1 cellular context compared by ENCODE assay signal in the genomic region with DNA sequence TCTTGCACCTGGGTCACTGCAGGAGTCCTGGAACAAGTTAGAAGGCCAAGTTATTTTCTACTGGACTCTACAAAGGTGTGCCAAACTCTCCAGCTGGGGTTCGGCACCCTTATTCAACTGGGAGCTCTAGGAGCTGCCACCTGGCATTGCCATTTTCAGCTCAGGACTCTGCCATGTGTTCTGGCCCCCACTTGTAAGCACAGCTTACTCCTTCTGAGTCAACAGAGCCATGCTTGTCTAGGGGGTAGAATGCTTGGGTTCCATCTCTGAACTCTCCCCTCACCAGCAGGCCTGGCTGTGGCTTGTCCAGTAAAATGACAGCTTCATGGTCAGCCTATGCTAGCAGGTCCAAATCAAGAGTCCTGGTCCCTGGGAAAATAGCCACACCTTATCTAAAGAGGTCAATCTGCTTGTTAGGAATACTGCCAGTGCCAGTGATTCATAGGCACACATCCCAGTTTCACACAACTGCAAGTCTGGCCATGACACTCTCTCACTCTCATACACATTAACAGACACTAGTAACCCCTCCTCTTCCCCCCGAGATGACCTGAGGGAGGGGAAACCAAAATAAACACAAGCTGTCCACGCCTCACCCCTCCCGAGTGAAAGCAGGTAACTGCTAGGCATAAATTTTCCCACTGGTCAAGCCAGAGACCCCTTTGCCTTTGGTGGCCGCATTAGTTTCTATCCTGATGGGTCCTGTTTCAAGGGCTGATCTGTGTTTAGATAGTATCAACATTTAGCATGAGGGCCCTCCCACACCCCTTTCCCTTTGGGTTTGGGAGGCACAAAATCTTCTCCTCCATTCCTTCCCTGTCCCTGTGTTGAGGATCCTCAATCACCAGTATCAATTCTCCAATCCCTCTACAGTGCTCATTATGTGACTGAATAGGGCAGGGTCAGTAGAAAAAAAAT.
TF ChIP-seq lines count a peak whose summit lies in the region.

No MANE protein-coding gene starts in this region.

TF ChIP-seq in HepG2, 621 proteins besides CTCF, POLR2A, EP300 and RAD21 (continued from another document and continues in another):
- no peak for TF ChIP-seq E2F1 (CRISPR knock-in tag; IDR thresholded peaks at IDR 0.05)
- TF ChIP-seq ZNF549 (CRISPR knock-in tag; IDR thresholded peaks at IDR 0.05): no peak
- 0 out of 2 replicates have a peak, but pooled peaks have one; percentile 58 for TF ChIP-seq ZNF619 (CRISPR knock-in tag; IDR thresholded peaks at IDR 0.05)
- no peak for TF ChIP-seq ISX (CRISPR knock-in tag; conservative IDR thresholded peaks at IDR 0.05)
- no peak for TF ChIP-seq SMARCE1 (IDR thresholded peaks at IDR 0.05; ENCODE audit: borderline replicate concordance)
- TF ChIP-seq PHB2 (IDR thresholded peaks at IDR 0.05; ENCODE audit: partially characterized antibody): no peak
- no peak for TF ChIP-seq DZIP1 (CRISPR knock-in tag; IDR thresholded peaks at IDR 0.05)
- TF ChIP-seq, protein P1, sequence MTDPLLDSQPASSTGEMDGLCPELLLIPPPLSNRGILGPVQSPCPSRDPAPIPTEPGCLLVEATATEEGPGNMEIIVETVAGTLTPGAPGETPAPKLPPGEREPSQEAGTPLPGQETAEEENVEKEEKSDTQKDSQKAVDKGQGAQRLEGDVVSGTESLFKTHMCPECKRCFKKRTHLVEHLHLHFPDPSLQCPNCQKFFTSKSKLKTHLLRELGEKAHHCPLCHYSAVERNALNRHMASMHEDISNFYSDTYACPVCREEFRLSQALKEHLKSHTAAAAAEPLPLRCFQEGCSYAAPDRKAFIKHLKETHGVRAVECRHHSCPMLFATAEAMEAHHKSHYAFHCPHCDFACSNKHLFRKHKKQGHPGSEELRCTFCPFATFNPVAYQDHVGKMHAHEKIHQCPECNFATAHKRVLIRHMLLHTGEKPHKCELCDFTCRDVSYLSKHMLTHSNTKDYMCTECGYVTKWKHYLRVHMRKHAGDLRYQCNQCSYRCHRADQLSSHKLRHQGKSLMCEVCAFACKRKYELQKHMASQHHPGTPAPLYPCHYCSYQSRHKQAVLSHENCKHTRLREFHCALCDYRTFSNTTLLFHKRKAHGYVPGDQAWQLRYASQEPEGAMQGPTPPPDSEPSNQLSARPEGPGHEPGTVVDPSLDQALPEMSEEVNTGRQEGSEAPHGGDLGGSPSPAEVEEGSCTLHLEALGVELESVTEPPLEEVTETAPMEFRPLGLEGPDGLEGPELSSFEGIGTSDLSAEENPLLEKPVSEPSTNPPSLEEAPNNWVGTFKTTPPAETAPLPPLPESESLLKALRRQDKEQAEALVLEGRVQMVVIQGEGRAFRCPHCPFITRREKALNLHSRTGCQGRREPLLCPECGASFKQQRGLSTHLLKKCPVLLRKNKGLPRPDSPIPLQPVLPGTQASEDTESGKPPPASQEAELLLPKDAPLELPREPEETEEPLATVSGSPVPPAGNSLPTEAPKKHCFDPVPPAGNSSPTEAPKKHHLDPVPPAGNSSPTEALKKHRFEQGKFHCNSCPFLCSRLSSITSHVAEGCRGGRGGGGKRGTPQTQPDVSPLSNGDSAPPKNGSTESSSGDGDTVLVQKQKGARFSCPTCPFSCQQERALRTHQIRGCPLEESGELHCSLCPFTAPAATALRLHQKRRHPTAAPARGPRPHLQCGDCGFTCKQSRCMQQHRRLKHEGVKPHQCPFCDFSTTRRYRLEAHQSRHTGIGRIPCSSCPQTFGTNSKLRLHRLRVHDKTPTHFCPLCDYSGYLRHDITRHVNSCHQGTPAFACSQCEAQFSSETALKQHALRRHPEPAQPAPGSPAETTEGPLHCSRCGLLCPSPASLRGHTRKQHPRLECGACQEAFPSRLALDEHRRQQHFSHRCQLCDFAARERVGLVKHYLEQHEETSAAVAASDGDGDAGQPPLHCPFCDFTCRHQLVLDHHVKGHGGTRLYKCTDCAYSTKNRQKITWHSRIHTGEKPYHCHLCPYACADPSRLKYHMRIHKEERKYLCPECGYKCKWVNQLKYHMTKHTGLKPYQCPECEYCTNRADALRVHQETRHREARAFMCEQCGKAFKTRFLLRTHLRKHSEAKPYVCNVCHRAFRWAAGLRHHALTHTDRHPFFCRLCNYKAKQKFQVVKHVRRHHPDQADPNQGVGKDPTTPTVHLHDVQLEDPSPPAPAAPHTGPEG (CRISPR knock-in tag; IDR thresholded peaks at IDR 0.05): peak; percentile 81
- peak; percentile 57; the same call in 1 of the 2 replicates for TF ChIP-seq ZNF318 (CRISPR knock-in tag; IDR thresholded peaks at IDR 0.05)
- TF ChIP-seq ZBTB33 (CRISPR knock-in tag; IDR thresholded peaks at IDR 0.05): peak; percentile 62
- TF ChIP-seq, protein P2, sequence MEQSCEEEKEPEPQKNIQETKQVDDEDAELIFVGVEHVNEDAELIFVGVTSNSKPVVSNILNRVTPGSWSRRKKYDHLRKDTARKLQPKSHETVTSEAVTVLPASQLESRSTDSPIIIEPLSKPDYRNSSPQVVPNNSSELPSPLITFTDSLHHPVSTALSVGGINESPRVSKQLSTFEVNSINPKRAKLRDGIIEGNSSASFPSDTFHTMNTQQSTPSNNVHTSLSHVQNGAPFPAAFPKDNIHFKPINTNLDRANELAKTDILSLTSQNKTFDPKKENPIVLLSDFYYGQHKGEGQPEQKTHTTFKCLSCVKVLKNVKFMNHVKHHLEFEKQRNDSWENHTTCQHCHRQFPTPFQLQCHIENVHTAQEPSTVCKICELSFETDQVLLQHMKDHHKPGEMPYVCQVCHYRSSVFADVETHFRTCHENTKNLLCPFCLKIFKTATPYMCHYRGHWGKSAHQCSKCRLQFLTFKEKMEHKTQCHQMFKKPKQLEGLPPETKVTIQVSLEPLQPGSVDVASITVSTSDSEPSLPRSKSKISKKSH (CRISPR knock-in tag; IDR thresholded peaks at IDR 0.05; ENCODE audit: borderline replicate concordance): no peak
- no peak for TF ChIP-seq NFIC (IDR thresholded peaks at IDR 0.05; ENCODE audit: low read length)
- 0 out of 2 replicates have a peak, but pooled peaks have one; percentile 29 for TF ChIP-seq PAF1 (CRISPR knock-in tag; IDR thresholded peaks at IDR 0.05)
- no peak for TF ChIP-seq NR1H2 (CRISPR knock-in tag; IDR thresholded peaks at IDR 0.05; ENCODE audit: borderline replicate concordance, low read depth)
- no peak for TF ChIP-seq CEBPB (IDR thresholded peaks at IDR 0.05; ENCODE audit: borderline replicate concordance, low read depth, low read length)
- no peak for TF ChIP-seq TEF (CRISPR knock-in tag; IDR thresholded peaks at IDR 0.05)
- no peak for TF ChIP-seq DR1 (CRISPR knock-in tag; IDR thresholded peaks at IDR 0.05)
- TF ChIP-seq JUND (CRISPR knock-in tag; IDR thresholded peaks at IDR 0.05): peak; percentile 46; the same call in 1 of the 2 replicates
- TF ChIP-seq, protein P3, sequence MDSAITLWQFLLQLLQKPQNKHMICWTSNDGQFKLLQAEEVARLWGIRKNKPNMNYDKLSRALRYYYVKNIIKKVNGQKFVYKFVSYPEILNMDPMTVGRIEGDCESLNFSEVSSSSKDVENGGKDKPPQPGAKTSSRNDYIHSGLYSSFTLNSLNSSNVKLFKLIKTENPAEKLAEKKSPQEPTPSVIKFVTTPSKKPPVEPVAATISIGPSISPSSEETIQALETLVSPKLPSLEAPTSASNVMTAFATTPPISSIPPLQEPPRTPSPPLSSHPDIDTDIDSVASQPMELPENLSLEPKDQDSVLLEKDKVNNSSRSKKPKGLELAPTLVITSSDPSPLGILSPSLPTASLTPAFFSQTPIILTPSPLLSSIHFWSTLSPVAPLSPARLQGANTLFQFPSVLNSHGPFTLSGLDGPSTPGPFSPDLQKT (CRISPR knock-in tag; IDR thresholded peaks at IDR 0.05; ENCODE audit: borderline replicate concordance): no peak
- TF ChIP-seq ATAD3A (CRISPR knock-in tag; IDR thresholded peaks at IDR 0.05): no peak
- no peak; the same call in 1 of the 2 replicates for TF ChIP-seq NRL (CRISPR knock-in tag; IDR thresholded peaks at IDR 0.05; ENCODE audit: borderline replicate concordance)
